Comparison of ENCODE assay signal across 21 cellular contexts in the genomic region with DNA sequence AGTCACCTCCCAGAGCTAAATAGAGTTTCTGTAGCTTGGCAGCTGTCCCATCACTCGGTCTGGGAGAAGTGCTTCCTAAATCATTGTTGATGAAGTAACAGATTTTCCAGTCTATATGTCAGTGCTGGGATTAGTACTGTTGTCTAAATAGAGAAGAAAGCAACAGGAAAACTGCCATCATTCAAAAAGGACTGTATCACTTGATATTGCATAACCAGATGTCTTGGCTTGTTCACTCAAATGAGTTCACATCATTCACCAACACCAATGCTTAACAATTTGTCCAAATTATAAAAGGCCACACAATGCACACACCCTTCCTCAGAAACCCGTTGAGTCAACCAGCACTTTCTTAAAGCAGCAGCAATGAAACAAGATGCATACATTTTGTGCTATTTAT. TPM values are rescaled to one million over a fixed set of nuclear protein-coding genes. Genes with fewer than 3 reads are reported as not detected.
DNase-seq lines count a peak whose midpoint lies in the region; ATAC-seq, FAIRE-seq and TF ChIP-seq lines count a peak whose summit lies in the region.
"Had no signal": no experiment of that assay in that cellular context is flagged by ENCODE, and none has a peak within 500 bp of the region (broad histone marks: within the 10 kb centered on the region; RNA-seq: fewer than 3 reads in every experiment).

No MANE protein-coding gene starts in this region.

- no peak overlapping the region for H2AFZ ChIP-seq in keratinocyte (ENCODE audit: control insufficient read depth, low read length)

- peak; percentile 86 for FAIRE-seq in keratinocyte (lab: Jason Lieb, UNC)

- H3K9me1 ChIP-seq in keratinocyte (ENCODE audit: control insufficient read depth, extremely low read depth, insufficient read depth, low read length) = no peaks in the 10 kb centered on the region

- ATAC-seq in HG02623 (IDR thresholded peaks at IDR 0.05; ENCODE audit: unreplicated experiment) = no peak
- ATAC-seq: activated T-cell treated with anti-CD3 and anti-CD28 coated beads, Interleukin-2, amount 50 U/mL, for 4 hours; lower lobe of right lung; Panc1 had no signal

- no peaks in the 10 kb centered on the region for H4K20me1 ChIP-seq in keratinocyte (ENCODE audit: control insufficient read depth, extremely low read depth, insufficient read depth, low read length)

- H3K9me3 ChIP-seq in ascending aorta = no peaks in the 10 kb centered on the region
- no peaks in the 10 kb centered on the region for H3K9me3 ChIP-seq in keratinocyte (ENCODE audit: control insufficient read depth, low read depth, low read length)
- H3K9me3 ChIP-seq: lower lobe of right lung, neutrophil had no signal

- H3K36me3 ChIP-seq in ascending aorta (no peaks in the 10 kb centered on the region), keratinocyte (ENCODE audit: control insufficient read depth in 2 of 2, extremely low read depth in 1 of 2, insufficient read depth in 2 of 2, low read length in 2 of 2) (peaks cover 0 to 6% of the 10 kb centered on the region in 2 experiments)
- H3K36me3 ChIP-seq: lower lobe of right lung, neutrophil had no signal

- H3K4me3 ChIP-seq in ascending aorta = no peak overlapping the region
- no peak overlapping the region for H3K4me3 ChIP-seq in keratinocyte (ENCODE audit: control insufficient read depth in 2 of 3, extremely low read depth in 1 of 3, insufficient read depth in 2 of 3, low read depth in 1 of 3, low read length in 3 of 3)
- H3K4me3 ChIP-seq in lower leg skin (ENCODE audit: low read depth, poor library complexity, severe bottlenecking) = no peak overlapping the region
- H3K4me3 ChIP-seq: lower lobe of right lung had no signal

- 14 to 18% methylated on average over 2 of the region's 2 CpGs for WGBS in lower leg skin, 2 donors

- H3K27me3 ChIP-seq in ascending aorta = no peaks in the 10 kb centered on the region
- H3K27me3 ChIP-seq in keratinocyte (ENCODE audit: control insufficient read depth, extremely low read depth, insufficient read depth, low read length) = no peaks in the 10 kb centered on the region

- DNase-seq in NCI-H1105 treated with DMSO at 0.1 percent for 48 hours (lab: John Stamatoyannopoulos, UW) (peak; percentile 13), NCI-H1105 (lab: John Stamatoyannopoulos, UW) (no peak), HEK293T (ENCODE audit: extremely low spot score) (no peak), ascending aorta (ENCODE audit: low spot score in 2 of 2) (no peak), keratinocyte (ENCODE audit: low read depth, low spot score) (no peak), lower leg skin (ENCODE audit: low spot score in 2 of 2) (no peak)
- no peak for DNase-seq in activated CD8-positive, alpha-beta memory T cell treated with anti-CD3 and anti-CD28 coated beads for 24 hours
- DNase-seq: activated naive CD4-positive, alpha-beta T cell treated with anti-CD3 and anti-CD28 coated beads, Interleukin-2, amount 10 ng/mL, durations not matched to agents 7 days and 5 days; activated T-cell treated with anti-CD3 and anti-CD28 coated beads, Interleukin-2, amount 50 U/mL, for 4 hours; COR-L47; effector memory CD4-positive, alpha-beta T cell; immature natural killer cell; lower lobe of right lung; NCI-H1417 treated with DMSO at 0.1 percent for 48 hours; NCI-H345; stimulated activated CD4-positive, alpha-beta T cell treated with anti-CD3 and anti-CD28 coated beads, Interleukin-12 subunit alpha, Interleukin-12 subunit beta, amount 100 ng/mL, for 4 hours; stimulated activated CD8-positive, alpha-beta memory T cell treated with anti-CD3 and anti-CD28 coated beads, Interleukin-4, amount 100 ng/mL, for 48 hours; T-helper 9 cell had no signal

- POLR2A ChIA-PET in HEK293T (lab: Yijun Ruan, JAX) = no interaction called here

- H3K4me1 ChIP-seq in ascending aorta (peaks cover 16 to 35% of the 10 kb centered on the region in 2 donors), keratinocyte (ENCODE audit: control insufficient read depth, extremely low read depth, insufficient read depth, low read length) (peaks cover 72% of the 10 kb centered on the region)

- H3K27ac ChIP-seq in ascending aorta (peak overlapping the region; percentile 84 to 93), keratinocyte (ENCODE audit: control insufficient read depth, insufficient read depth, low read length) (peak overlapping the region; percentile 77)
- H3K27ac ChIP-seq: neutrophil had no signal

- TF ChIP-seq CTCF in ascending aorta (IDR thresholded peaks at IDR 0.05) = no peak
- no peak for TF ChIP-seq CTCF in keratinocyte (optimal IDR thresholded peaks at IDR 0.05 in 1 of 3, IDR thresholded peaks at IDR 0.05 in 1 of 3, conservative IDR thresholded peaks at IDR 0.05 in 1 of 3; ENCODE audit: extremely low read depth in 1 of 3, insufficient read depth in 2 of 3, low read length in 3 of 3)
- TF ChIP-seq CTCF in lower leg skin (IDR thresholded peaks at IDR 0.05) = no peak

- intact Hi-C loops in ascending aorta (cut with DNase I) (loop anchor here (2.0 to 10.0 kb wide), 3 partner anchors 35 to 323 kb away; no protein-coding TSS in a partner anchor), lower leg skin (cut with DNase I; ENCODE audit: low total_unique reads) (loop anchor here (10.0 kb wide), 1 partner anchor 1853 kb away; no protein-coding TSS in a partner anchor)

- no peak for TF ChIP-seq POLR2A in lower leg skin (IDR thresholded peaks at IDR 0.05)

- H3K4me2 ChIP-seq in keratinocyte (ENCODE audit: control insufficient read depth, extremely low read depth, insufficient read depth, low read depth, low read length) = peak overlapping the region; percentile 78

- CTCF ChIA-PET in HEK293T (lab: Yijun Ruan, JAX) = no interaction called here

- peak overlapping the region; percentile 11 for H3K9ac ChIP-seq in keratinocyte (ENCODE audit: control insufficient read depth, extremely low read depth, insufficient read depth, low read length)

- peaks cover 50% of the 10 kb centered on the region for H3K79me2 ChIP-seq in keratinocyte (ENCODE audit: control insufficient read depth, insufficient read depth, low read length)

- dilution Hi-C loops in keratinocyte (cut with MboI; ENCODE audit: extremely low pct_ligation_motif_present, low sequenced_read_pairs) = no loop called here

TF ChIP-seq in HEK293T, 16 proteins besides CTCF, POLR2A, EP300 and RAD21:
- TF ChIP-seq, protein P1, sequence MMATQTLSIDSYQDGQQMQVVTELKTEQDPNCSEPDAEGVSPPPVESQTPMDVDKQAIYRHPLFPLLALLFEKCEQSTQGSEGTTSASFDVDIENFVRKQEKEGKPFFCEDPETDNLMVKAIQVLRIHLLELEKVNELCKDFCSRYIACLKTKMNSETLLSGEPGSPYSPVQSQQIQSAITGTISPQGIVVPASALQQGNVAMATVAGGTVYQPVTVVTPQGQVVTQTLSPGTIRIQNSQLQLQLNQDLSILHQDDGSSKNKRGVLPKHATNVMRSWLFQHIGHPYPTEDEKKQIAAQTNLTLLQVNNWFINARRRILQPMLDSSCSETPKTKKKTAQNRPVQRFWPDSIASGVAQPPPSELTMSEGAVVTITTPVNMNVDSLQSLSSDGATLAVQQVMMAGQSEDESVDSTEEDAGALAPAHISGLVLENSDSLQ (IDR thresholded peaks at IDR 0.05) = peak; percentile 67
- no peak for TF ChIP-seq ARNT (IDR thresholded peaks at IDR 0.05)

RNA-seq across cellular contexts. Expression of a gene that starts 26.1 kb away (rescaled TPM):
- 4.3 TPM for total RNA-seq in ascending aorta
- 15.9 to 20.6 TPM (median 19.9 TPM) in 3 replicates for polyA plus RNA-seq in keratinocyte
- 8.3 TPM for polyA plus RNA-seq in keratinocyte (2011; ENCODE audit: low read depth)
- polyA plus RNA-seq in keratinocyte (2011; cell fraction: cytosol; rRNA removed) = 15.4 and 21.3 TPM in 2 replicates
- polyA plus RNA-seq in keratinocyte (2011; cell fraction: nucleus; rRNA removed) = 34.5 and 35.5 TPM in 2 replicates
- 13.4 and 15.9 TPM in 2 replicates for polyA plus RNA-seq in keratinocyte (2012; ENCODE audit: low replicate concordance)
- 24.3 to 36.2 TPM (median 33.0 TPM) in 3 replicates for polyA minus RNA-seq in keratinocyte
- 17.8 TPM for polyA minus RNA-seq in keratinocyte (2011; cell fraction: cytosol; rRNA and poly(A)+ RNA removed)
- polyA minus RNA-seq in keratinocyte (2011; cell fraction: nucleus; rRNA and poly(A)+ RNA removed) = 23.1 and 35.5 TPM in 2 replicates
- total RNA-seq in lower leg skin = 10 to 100 TPM; 36.4 to 44.5 (median 40.7) TPM
- polyA plus RNA-seq: immature natural killer cell had no signal
